25 cellular contexts compared by ENCODE assay signal in genomic region chr1:111649648-111650047, GRCh38. TPM values are rescaled to one million over a fixed set of nuclear protein-coding genes. Genes with fewer than 3 reads are reported as not detected.
DNase-seq lines count a peak whose midpoint lies in the region; ATAC-seq and TF ChIP-seq lines count a peak whose summit lies in the region.
"Had no signal": no experiment of that assay in that cellular context is flagged by ENCODE, and none has a peak within 500 bp of the region (broad histone marks: within the 10 kb centered on the region; RNA-seq: fewer than 3 reads in every experiment).

No MANE protein-coding gene starts in this region.

- CTCF ChIA-PET in RWPE1 (lab: Yijun Ruan, JAX): interaction anchor here (1.2 kb wide), 1 partner anchor 142 kb away, joined by 3 read pairs; no protein-coding TSS in a partner anchor

- H3K36me3 ChIP-seq in breast epithelium (no peaks in the 10 kb centered on the region), left lung (peaks cover 0 to 6% of the 10 kb centered on the region in 2 donors), thyroid gland (no peaks in the 10 kb centered on the region)
- H3K36me3 ChIP-seq: ascending aorta, HAP-1 had no signal

- POLR2A ChIA-PET in RWPE1 (lab: Yijun Ruan, JAX; ENCODE audit: low non-redundant PET): no interaction called here

- intact Hi-C loops in breast epithelium (cut with DNase I; ENCODE audit: low total_unique reads) (no loop called here), left lung (cut with DNase I) (loop anchor here in 1 of 2 donors (10.0 kb wide), 1 partner anchor 145 kb away; the partner anchor contains the start of genes ADORA3 and TMIGD3), thyroid gland (cut with DNase I) (no loop called here)

- no peak overlapping the region for H3K4me3 ChIP-seq in breast epithelium
- no peak overlapping the region for H3K4me3 ChIP-seq in left lung
- no peak overlapping the region for H3K4me3 ChIP-seq in thyroid gland (replicated peaks in 1 of 3)
- H3K4me3 ChIP-seq: ascending aorta, HAP-1, SJCRH30, skin epidermis had no signal

- DNase-seq in T47D (ENCODE audit: low read depth in 1 of 2, low spot score in 1 of 2) (peak; percentile 2 to 77), breast epithelium (ENCODE audit: low spot score in 2 of 2) (no peak), RWPE1 (ENCODE audit: low spot score) (peak; percentile 14), left lung (no peak), thyroid gland (no peak), GM20000 (ENCODE audit: low spot score) (no peak), GM19238 (ENCODE audit: insufficient read length, low spot score) (no peak), NCI-H2081 treated with DMSO at 0.1 percent for 48 hours (lab: John Stamatoyannopoulos, UW) (no peak)
- DNase-seq: activated effector memory CD4-positive, alpha-beta T cell treated with anti-CD3 and anti-CD28 coated beads, Interleukin-2, amount 50 U/mL, for 16 hours; DMS 273 treated with DMSO at 0.1 percent for 48 hours; effector memory CD8-positive, alpha-beta T cell; EL; Kasumi-1; midbrain; MV-4-11; naive B cell; NCI-H1436; NCI-H2081; SJCRH30; stimulated activated naive CD4-positive, alpha-beta T cell; SW 1271; T-helper 9 cell had no signal

- H3K4me1 ChIP-seq in breast epithelium (peaks cover 0 to 3% of the 10 kb centered on the region in 2 donors), left lung (peaks cover 0 to 44% of the 10 kb centered on the region in 2 donors), thyroid gland (peaks cover 11 to 26% of the 10 kb centered on the region in 2 donors)
- H3K4me1 ChIP-seq: HAP-1, SJCRH30 had no signal

- no peak for TF ChIP-seq POLR2A in breast epithelium (IDR thresholded peaks at IDR 0.05)
- no peak for TF ChIP-seq POLR2A in thyroid gland (IDR thresholded peaks at IDR 0.05)

- no peak for TF ChIP-seq CTCF in breast epithelium (IDR thresholded peaks at IDR 0.05)
- TF ChIP-seq CTCF in RWPE1 (conservative IDR thresholded peaks at IDR 0.05; ENCODE audit: low read depth): no peak
- TF ChIP-seq CTCF in left lung (IDR thresholded peaks at IDR 0.05): no peak
- no peak for TF ChIP-seq CTCF in thyroid gland (IDR thresholded peaks at IDR 0.05)
- TF ChIP-seq CTCF in GM20000 (IDR thresholded peaks at IDR 0.05; ENCODE audit: extremely low read depth, missing control alignments): no peak

- H3K27ac ChIP-seq in breast epithelium: peak overlapping the region in 1 of 2 donors; percentile 29
- no peak overlapping the region for H3K27ac ChIP-seq in RWPE1
- H3K27ac ChIP-seq in left lung: no peak overlapping the region
- H3K27ac ChIP-seq in thyroid gland: peak overlapping the region; percentile 74 to 84 (median 74)
- H3K27ac ChIP-seq: ascending aorta, SJCRH30 had no signal

- WGBS in thyroid gland, 2 donors: 25 to 46% methylated on average over 1 of the region's 1 CpG

- ATAC-seq in left lung: peak; percentile 71
- ATAC-seq: effector memory CD8-positive, alpha-beta T cell had no signal

- H3K27me3 ChIP-seq in breast epithelium (no peaks in the 10 kb centered on the region), left lung (no peaks in the 10 kb centered on the region), thyroid gland (no peaks in the 10 kb centered on the region)
- H3K27me3 ChIP-seq: ascending aorta, SJCRH30 had no signal

- in situ Hi-C loops in T47D (cut with HindIII; ENCODE audit: low pct_unique_long_range_greater_than_20kb, low sequenced_read_pairs): no loop called here

- H3K9me3 ChIP-seq in breast epithelium: no peaks in the 10 kb centered on the region
- H3K9me3 ChIP-seq in left lung: no peaks in the 10 kb centered on the region
- H3K9me3 ChIP-seq in thyroid gland: no peaks in the 10 kb centered on the region
- H3K9me3 ChIP-seq: ascending aorta, HAP-1, SJCRH30 had no signal

RNA-seq across cellular contexts. Expression of gene RAP1A, which starts 30.1 kb away (rescaled TPM):
- 10 to 100 TPM; 45.9 to 72.8 (median 54.9) TPM for total RNA-seq in breast epithelium
- total RNA-seq in left lung: 100 to 1,000 TPM; 102 to 121 TPM
- total RNA-seq in thyroid gland: 10 to 100 TPM; 54.2 to 91.7 (median 71.9) TPM

Comparison
In these comparisons a context has a peak if more than half of its experiments do, and no peak if none do; other contexts are left out.
1. DNase-seq: peak in T47D (2 of 2) and RWPE1 (single experiment); none in breast epithelium (0 of 2), left lung (0 of 2), thyroid gland (0 of 2), GM20000 (single experiment), GM19238 (single experiment) and NCI-H2081 treated with DMSO at 0.1 percent for 48 hours (single experiment).
2. H3K27ac ChIP-seq: peak in thyroid gland (3 of 3); none in RWPE1 (single experiment) and left lung (0 of 2).